9 cellular contexts compared by ENCODE assay signal in genomic region chr11:19511413-19512183, GRCh38.
A peak's percentile ranks its signal among the peaks of the same experiment; 100 is the strongest.
DNase-seq lines count a peak whose midpoint lies in the region; ATAC-seq lines count a peak whose summit lies in the region.
"Had no signal": no experiment of that assay in that cellular context is flagged by ENCODE, and none has a peak within 500 bp of the region (broad histone marks: within the 10 kb centered on the region; RNA-seq: fewer than 3 reads in every experiment).

No MANE protein-coding gene starts in this region.

- H3K27ac ChIP-seq in angular gyrus (ENCODE audit: low read depth, low read length) (peak overlapping the region; percentile 11), substantia nigra (ENCODE audit: low read depth, low read length, poor library complexity, severe bottlenecking) (peak overlapping the region; percentile 33)

- peak; percentile 74 for DNase-seq in NCI-H1105 treated with DMSO at 0.1 percent for 48 hours (lab: John Stamatoyannopoulos, UW)
- peak; percentile 69 to 72 for DNase-seq in hippocampal formation (lab: John Stamatoyannopoulos, UW)
- peak in 46 of 49 donors; percentile 29 to 89 (median 67) for DNase-seq in substantia nigra (lab: John Stamatoyannopoulos, UW)
- no peak for DNase-seq in hepatic stellate cell (ENCODE audit: low spot score)
- DNase-seq in H4 (ENCODE audit: low spot score) = no peak
- DNase-seq: activated CD4-positive, alpha-beta T cell treated with anti-CD3 and anti-CD28 coated beads, Interleukin-2, amount 10 ng/mL, durations not matched to agents 24 days and 14 days had no signal

- ATAC-seq in GM18502 (IDR thresholded peaks at IDR 0.05; ENCODE audit: poor library complexity, unreplicated experiment) = no peak
- no peak for ATAC-seq in GM21717 (IDR thresholded peaks at IDR 0.05; ENCODE audit: unreplicated experiment)

Comparison
In these comparisons a context has a peak if more than half of its experiments do, and no peak if none do; other contexts are left out.
1. DNase-seq: peak in NCI-H1105 treated with DMSO at 0.1 percent for 48 hours (single experiment), hippocampal formation (2 of 2) and substantia nigra (46 of 49); none in hepatic stellate cell (single experiment) and H4 (single experiment).